In the genomic region with DNA sequence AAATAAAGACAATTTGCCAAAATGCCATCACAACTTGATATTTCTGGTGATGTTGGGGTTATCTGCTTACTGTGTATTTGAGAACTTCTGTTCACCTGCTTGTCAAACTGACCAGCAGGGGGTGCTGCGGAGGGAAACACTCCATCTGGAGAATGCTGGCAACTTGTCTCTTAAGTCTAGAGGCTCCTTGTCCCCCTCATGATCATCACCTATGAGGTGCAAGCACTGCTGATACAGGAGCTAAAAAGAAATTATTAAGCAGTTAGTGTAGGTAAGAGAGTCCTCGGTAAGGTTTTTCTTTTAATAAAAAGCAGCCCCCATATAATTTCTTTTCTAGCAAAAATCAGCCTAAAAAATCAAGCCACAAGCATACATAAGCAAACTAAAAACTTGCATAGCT, we compare ENCODE assay signal across 8 cellular contexts. TPM values are rescaled to one million over a fixed set of nuclear protein-coding genes. Genes with fewer than 3 reads are reported as not detected.
A peak's percentile ranks its signal among the peaks of the same experiment; 100 is the strongest.
DNase-seq lines count a peak whose midpoint lies in the region; ATAC-seq lines count a peak whose summit lies in the region.

No MANE protein-coding gene starts in this region.

- H3K27ac Mint-ChIP-seq in activated naive CD8-positive, alpha-beta T cell treated with anti-CD3 and anti-CD28 coated beads, Interleukin-2, amount 10 ng/mL, durations not matched to agents 7 days and 5 days, result no peak overlapping the region

- DNase-seq in NCI-H82 (lab: John Stamatoyannopoulos, UW) (peak; percentile 62), NCI-H82 treated with DMSO at 0.1 percent for 48 hours (lab: John Stamatoyannopoulos, UW; ENCODE audit: unreplicated experiment) (no peak), SKM-1 treated with dmso at 0.1 percent for 144 hours (lab: John Stamatoyannopoulos, UW; ENCODE audit: unreplicated experiment) (peak; percentile 44), hypothalamus (lab: John Stamatoyannopoulos, UW) (peak in 32 of 51 donors; percentile 1 to 70 (median 28))
- peak; percentile 76 for DNase-seq in activated naive CD8-positive, alpha-beta T cell treated with anti-CD3 and anti-CD28 coated beads, Interleukin-2, amount 10 ng/mL, durations not matched to agents 7 days and 5 days
- peak; percentile 56 to 75 for DNase-seq in stimulated activated CD4-positive, alpha-beta T cell treated with anti-CD3 and anti-CD28 coated beads, Interleukin-12 subunit alpha, Interleukin-12 subunit beta, amount 100 ng/mL, for 24 hours (ENCODE audit: low read depth in 2 of 2)

- no peak overlapping the region for H3K4me3 Mint-ChIP-seq in activated naive CD8-positive, alpha-beta T cell treated with anti-CD3 and anti-CD28 coated beads, Interleukin-2, amount 10 ng/mL, durations not matched to agents 7 days and 5 days

- peaks cover 3% of the 10 kb centered on the region for H3K4me1 Mint-ChIP-seq in activated naive CD8-positive, alpha-beta T cell treated with anti-CD3 and anti-CD28 coated beads, Interleukin-2, amount 10 ng/mL, durations not matched to agents 7 days and 5 days

- peaks cover 23% of the 10 kb centered on the region for H3K27me3 Mint-ChIP-seq in activated naive CD8-positive, alpha-beta T cell treated with anti-CD3 and anti-CD28 coated beads, Interleukin-2, amount 10 ng/mL, durations not matched to agents 7 days and 5 days

- POLR2A ChIA-PET in activated naive CD8-positive, alpha-beta T cell treated with anti-CD3 and anti-CD28 coated beads, Interleukin-2, amount 10 ng/mL, durations not matched to agents 7 days and 5 days (lab: Charles Lee), result no interaction called here

- no peaks in the 10 kb centered on the region for H3K9me3 Mint-ChIP-seq in activated naive CD8-positive, alpha-beta T cell treated with anti-CD3 and anti-CD28 coated beads, Interleukin-2, amount 10 ng/mL, durations not matched to agents 7 days and 5 days

- H3K36me3 Mint-ChIP-seq in activated naive CD8-positive, alpha-beta T cell treated with anti-CD3 and anti-CD28 coated beads, Interleukin-2, amount 10 ng/mL, durations not matched to agents 7 days and 5 days, result no peaks in the 10 kb centered on the region

- ATAC-seq in HG03066 (IDR thresholded peaks at IDR 0.05; ENCODE audit: low read depth, unreplicated experiment) (peak; percentile 51), GM19328 (IDR thresholded peaks at IDR 0.05; ENCODE audit: unreplicated experiment) (no peak)
- peak; percentile 79 for ATAC-seq in activated naive CD8-positive, alpha-beta T cell treated with anti-CD3 and anti-CD28 coated beads, Interleukin-2, amount 10 ng/mL, durations not matched to agents 7 days and 5 days (ENCODE audit: low read depth)

RNA-seq across cellular contexts. Expression of a gene that starts 32.7 kb away (rescaled TPM):
- total RNA-seq in activated naive CD8-positive, alpha-beta T cell treated with anti-CD3 and anti-CD28 coated beads, Interleukin-2, amount 10 ng/mL, durations not matched to agents 7 days and 5 days, result not detected

RNA-seq across cellular contexts. Expression of a gene that starts 53.6 kb away (rescaled TPM):
- 10 to 100 TPM; 43.8 to 45.1 TPM for total RNA-seq in activated naive CD8-positive, alpha-beta T cell treated with anti-CD3 and anti-CD28 coated beads, Interleukin-2, amount 10 ng/mL, durations not matched to agents 7 days and 5 days
